1 cellular context compared by ENCODE assay signal in genomic region chr11:46006418-46007070, GRCh38.
TF ChIP-seq lines count a peak whose summit lies in the region.

No MANE protein-coding gene starts in this region.

TF ChIP-seq in GM23338, 12 proteins besides CTCF, POLR2A, EP300 and RAD21 (continued from another document):
- TF ChIP-seq REST (IDR thresholded peaks at IDR 0.05; ENCODE audit: unreplicated experiment) (no peak), ZNF331 (CRISPR knock-in tag; IDR thresholded peaks at IDR 0.05; ENCODE audit: low read depth) (no peak), POLR2AphosphoS5 (IDR thresholded peaks at IDR 0.05; ENCODE audit: low read depth) (no peak), ETS1 (IDR thresholded peaks at IDR 0.05) (no peak), ZNF114 (CRISPR knock-in tag; IDR thresholded peaks at IDR 0.05) (no peak), EZH2phosphoT487 (IDR thresholded peaks at IDR 0.05; ENCODE audit: unreplicated experiment) (no peak)
